ENCODE assay signal across 9 cellular contexts in the genomic region with DNA sequence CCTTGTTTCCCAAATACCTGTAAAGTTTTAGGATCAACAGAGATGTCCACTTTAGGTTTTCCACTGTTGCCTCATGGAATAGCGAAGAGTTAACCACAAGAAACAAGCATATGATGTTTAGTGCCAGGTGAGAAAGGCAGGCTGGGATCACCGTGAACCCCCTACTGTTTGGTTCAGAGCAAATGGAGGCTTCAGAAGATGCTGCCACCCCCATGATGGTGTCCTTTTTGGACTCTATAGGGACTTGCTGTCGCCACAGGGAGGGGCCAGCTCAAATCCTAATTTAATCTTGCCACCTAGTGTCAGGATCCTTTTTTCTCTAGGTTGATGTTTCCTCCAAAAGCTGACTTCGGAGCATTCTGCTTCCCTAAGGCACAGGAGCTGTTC. TPM values are rescaled to one million over a fixed set of nuclear protein-coding genes. Genes with fewer than 3 reads are reported as not detected.
DNase-seq lines count a peak whose midpoint lies in the region; ATAC-seq and TF ChIP-seq lines count a peak whose summit lies in the region.
"Had no signal": no experiment of that assay in that cellular context is flagged by ENCODE, and none has a peak within 500 bp of the region (broad histone marks: within the 10 kb centered on the region; RNA-seq: fewer than 3 reads in every experiment).

No MANE protein-coding gene starts in this region.

- H3K36me3 ChIP-seq in Panc1 (ENCODE audit: control insufficient read depth, insufficient read depth, low read length) = no peaks in the 10 kb centered on the region
- H3K36me3 ChIP-seq in tibial artery = no peaks in the 10 kb centered on the region

- no peak overlapping the region for H3K27ac ChIP-seq in Panc1 (ENCODE audit: low read length)
- no peak overlapping the region for H3K27ac ChIP-seq in tibial artery

- H3K4me3 Mint-ChIP-seq in activated naive CD4-positive, alpha-beta T cell treated with anti-CD3 and anti-CD28 coated beads, Interleukin-2, amount 50 U/mL, for 24 hours = peak overlapping the region; percentile 42
- peak overlapping the region; percentile 84 for H3K4me3 Mint-ChIP-seq in glutamatergic neuron (ENCODE audit: unreplicated experiment)

- H3K4me3 ChIP-seq in Panc1 (ENCODE audit: low read depth in 2 of 2, low read length in 2 of 2) = no peak overlapping the region; a peak in 1 of 4 replicates
- H3K4me3 ChIP-seq in tibial artery = no peak overlapping the region

- in situ Hi-C loops in Panc1 (cut with HindIII; ENCODE audit: low pct_unique_long_range_greater_than_20kb, low sequenced_read_pairs) = no loop called here

- H3K9me3 ChIP-seq in Panc1 (ENCODE audit: control insufficient read depth, insufficient read depth, low read depth, low read length) = no peaks in the 10 kb centered on the region
- no peaks in the 10 kb centered on the region for H3K9me3 ChIP-seq in tibial artery

- H3K9me3 Mint-ChIP-seq in activated naive CD4-positive, alpha-beta T cell treated with anti-CD3 and anti-CD28 coated beads, Interleukin-2, amount 50 U/mL, for 24 hours = no peaks in the 10 kb centered on the region
- peaks cover 29% of the 10 kb centered on the region for H3K9me3 Mint-ChIP-seq in glutamatergic neuron (ENCODE audit: unreplicated experiment)

- H3K27ac Mint-ChIP-seq in activated naive CD4-positive, alpha-beta T cell treated with anti-CD3 and anti-CD28 coated beads, Interleukin-2, amount 50 U/mL, for 24 hours = no peak overlapping the region
- peak overlapping the region; percentile 72 for H3K27ac Mint-ChIP-seq in glutamatergic neuron (ENCODE audit: unreplicated experiment)

- H3K27me3 ChIP-seq in Panc1 (ENCODE audit: control insufficient read depth, insufficient read depth, low read length) (peaks cover 42% of the 10 kb centered on the region), tibial artery (peaks cover 10 to 88% of the 10 kb centered on the region in 2 donors)

- peaks cover 2% of the 10 kb centered on the region for H3K36me3 Mint-ChIP-seq in activated naive CD4-positive, alpha-beta T cell treated with anti-CD3 and anti-CD28 coated beads, Interleukin-2, amount 50 U/mL, for 24 hours
- H3K36me3 Mint-ChIP-seq in glutamatergic neuron (ENCODE audit: unreplicated experiment) = peaks cover 6% of the 10 kb centered on the region

- ATAC-seq in Panc1 (peak; percentile 31; the same call in 1 of the 2 replicates), HG03045 (IDR thresholded peaks at IDR 0.05; ENCODE audit: unreplicated experiment) (no peak)

- H3K4me1 Mint-ChIP-seq in activated naive CD4-positive, alpha-beta T cell treated with anti-CD3 and anti-CD28 coated beads, Interleukin-2, amount 50 U/mL, for 24 hours = peaks cover 51% of the 10 kb centered on the region
- H3K4me1 Mint-ChIP-seq in glutamatergic neuron (ENCODE audit: low read depth, unreplicated experiment) = peaks cover 42% of the 10 kb centered on the region

- TF ChIP-seq CTCF in Panc1 (IDR thresholded peaks at IDR 0.05) (peak; percentile 66), glutamatergic neuron (IDR thresholded peaks at IDR 0.05; ENCODE audit: partially characterized antibody, unreplicated experiment) (no peak), tibial artery (IDR thresholded peaks at IDR 0.05) (peak; percentile 22 to 25)

- BruUV-seq in Panc1 (replicated peaks; lab: Mats Ljungman, UMichigan) = no TSS peak

- CTCF ChIA-PET in Panc1 (lab: Charles Lee) = interaction anchor here (0.6 to 3.1 kb wide), 4 partner anchors 15 to 464 kb away, joined by 3 to 18 read pairs (median 5); no protein-coding TSS in a partner anchor

- no peak for DNase-seq in activated naive CD4-positive, alpha-beta T cell (lab: John Stamatoyannopoulos, UW)
- DNase-seq in Panc1 (ENCODE audit: low read depth, low spot score) (no peak), glutamatergic neuron (no peak), tibial artery (no peak), kidney glomerular epithelial cell (lab: John Stamatoyannopoulos, UW) (no peak), GOT3 (lab: John Stamatoyannopoulos, UW) (no peak)
- DNase-seq: NCI-H446 had no signal

- H3K4me1 ChIP-seq in Panc1 (ENCODE audit: control insufficient read depth, insufficient read depth, low read length) (peaks cover 11% of the 10 kb centered on the region), tibial artery (peaks cover 0 to 76% (median 61%) of the 10 kb centered on the region in 4 donors)

- intact Hi-C loops in Panc1 (cut with micrococcal nuclease; ENCODE audit: unreplicated experiment) (loop anchor here (2.0 to 10.0 kb wide), 3 partner anchors 232 to 500 kb away; no protein-coding TSS in a partner anchor), tibial artery (cut with DNase I; ENCODE audit: low total_unique reads) (no loop called here)

- H3K27me3 Mint-ChIP-seq in activated naive CD4-positive, alpha-beta T cell treated with anti-CD3 and anti-CD28 coated beads, Interleukin-2, amount 50 U/mL, for 24 hours = peaks cover 19% of the 10 kb centered on the region
- H3K27me3 Mint-ChIP-seq in glutamatergic neuron (ENCODE audit: unreplicated experiment) = peaks cover 41% of the 10 kb centered on the region

- POLR2A ChIA-PET in Panc1 (lab: Charles Lee) = interaction anchor here (0.6 to 0.7 kb wide), 2 partner anchors 13 to 539 kb away, joined by 3 to 4 read pairs; no protein-coding TSS in a partner anchor

RNA-seq across cellular contexts. Expression of a gene that starts 1.9 kb away (rescaled TPM):
- total RNA-seq in Panc1 (2021; ENCODE audit: unreplicated experiment) (2.4 TPM), glutamatergic neuron (ENCODE audit: unreplicated experiment) (34.3 TPM)
- polyA plus RNA-seq in Panc1 (2012; ENCODE audit: insufficient read length) = 1.6 TPM

RNA-seq across cellular contexts. Expression of a gene that starts 13.8 kb away (rescaled TPM):
- total RNA-seq in Panc1 (2021; ENCODE audit: unreplicated experiment) (38.0 TPM), glutamatergic neuron (ENCODE audit: unreplicated experiment) (48.3 TPM)
- 32.6 TPM for polyA plus RNA-seq in Panc1 (2012; ENCODE audit: insufficient read length)

Comparison
In these comparisons a context has a peak if more than half of its experiments do, and no peak if none do; other contexts are left out.
1. RNA of a gene that starts 1.9 kb away (total RNA-seq): 34.3 TPM in glutamatergic neuron (single experiment); 2.4 TPM in Panc1 (single experiment); every median in the first group is over 10 times any median in the second.